8 cellular contexts compared by ENCODE assay signal in genomic region chr12:44317651-44318126, GRCh38.
DNase-seq lines count a peak whose midpoint lies in the region; ATAC-seq and TF ChIP-seq lines count a peak whose summit lies in the region.

No MANE protein-coding gene starts in this region.

- TF ChIP-seq CTCF in GM10248 (IDR thresholded peaks at IDR 0.05; ENCODE audit: control extremely low read depth, extremely low read depth, low read depth, missing control alignments) (peak; percentile 58), HL-60 (IDR thresholded peaks at IDR 0.05; ENCODE audit: insufficient read depth, low read length) (no peak)

- H3K9me3 ChIP-seq in iPS DF 6.9 (ENCODE audit: control insufficient read depth, insufficient read depth, low read length): no peaks in the 10 kb centered on the region

- H3K27ac ChIP-seq in HL-60 (replicated peaks) (no peak overlapping the region), iPS DF 6.9 (ENCODE audit: low read length) (no peak overlapping the region)

- CTCF ChIA-PET in GM10248 (lab: Yijun Ruan, JAX): interaction anchor here (1.1 to 2.7 kb wide), 12 partner anchors 9 to 193 kb away, joined by 3 to 11 read pairs (median 5); no protein-coding TSS in a partner anchor

- POLR2A ChIA-PET in GM10248 (lab: Yijun Ruan, JAX): no interaction called here

- no CpG with 5 or more reads among the region's 7 CpGs for WGBS in iPS DF 6.9 (ENCODE audit: insufficient coverage, insufficient read length)

- peak; percentile 81 for ATAC-seq in GM21423 (IDR thresholded peaks at IDR 0.05; ENCODE audit: unreplicated experiment)

- no peaks in the 10 kb centered on the region for H3K36me3 ChIP-seq in iPS DF 6.9 (ENCODE audit: control insufficient read depth, insufficient read depth, low read length)

- no peaks in the 10 kb centered on the region for H3K4me1 ChIP-seq in iPS DF 6.9 (ENCODE audit: control insufficient read depth, insufficient read depth, low read length)

- H3K4me3 ChIP-seq in HL-60 (replicated peaks; ENCODE audit: insufficient read depth, low read length) (no peak overlapping the region), iPS DF 6.9 (ENCODE audit: low read length) (no peak overlapping the region)

- DNase-seq in GM10248 (ENCODE audit: extremely low spot score) (peak; percentile 22), HL-60 (ENCODE audit: low read depth in 1 of 2, low spot score in 1 of 2) (peak; percentile 6 to 8), RPMI8226 (peak; percentile 6), iPS DF 6.9 (ENCODE audit: low read depth, low spot score) (peak; percentile 25), activated gamma-delta T cell treated with Interleukin-2 at 50 U/mL for 16 hours (no peak), amniotic stem cell (lab: John Stamatoyannopoulos, UW) (no peak), anterior cingulate cortex (lab: John Stamatoyannopoulos, UW) (no peak)

- H3K27me3 ChIP-seq in HL-60 (ENCODE audit: insufficient read depth, poor library complexity, severe bottlenecking) (no peaks in the 10 kb centered on the region), iPS DF 6.9 (ENCODE audit: control insufficient read depth, insufficient read depth, low read length) (no peaks in the 10 kb centered on the region)

Comparison
In these comparisons a context has a peak if more than half of its experiments do, and no peak if none do; other contexts are left out.
1. DNase-seq: peak in GM10248 (single experiment), HL-60 (2 of 2), RPMI8226 (single experiment) and iPS DF 6.9 (single experiment); none in activated gamma-delta T cell treated with Interleukin-2 at 50 U/mL for 16 hours (single experiment), amniotic stem cell (single experiment) and anterior cingulate cortex (0 of 58).